15 cellular contexts compared by ENCODE assay signal in genomic region chr9:130786526-130786925, GRCh38. TPM values are rescaled to one million over a fixed set of nuclear protein-coding genes. Genes with fewer than 3 reads are reported as not detected.
DNase-seq lines count a peak whose midpoint lies in the region; ATAC-seq and TF ChIP-seq lines count a peak whose summit lies in the region.
"Had no signal": no experiment of that assay in that cellular context is flagged by ENCODE, and none has a peak within 500 bp of the region (broad histone marks: within the 10 kb centered on the region; RNA-seq: fewer than 3 reads in every experiment).

No MANE protein-coding gene starts in this region.

- DNase-seq in left ventricle myocardium inferior (no peak), heart left ventricle (no peak), brain microvascular endothelial cell (no peak), nephron progenitor cell (no peak), tibial artery (no peak), spleen (no peak)
- DNase-seq: 8988T, DMS79, NCI-H1105 treated with DMSO at 0.1 percent for 48 hours, NCI-H1694 had no signal

- peaks cover 3% of the 10 kb centered on the region for H3K27me3 Mint-ChIP-seq in nephron progenitor cell (ENCODE audit: low read depth, poor library complexity)

- H3K27ac ChIP-seq in left ventricle myocardium inferior (replicated peaks) (peak overlapping the region; percentile 58), heart left ventricle (peak overlapping the region in 2 of 12 donors; percentile 57 to 72), brain microvascular endothelial cell (peak overlapping the region; percentile 9), tibial artery (peak overlapping the region; percentile 70 to 73), spleen (no peak overlapping the region)

- H3K36me3 Mint-ChIP-seq in nephron progenitor cell (ENCODE audit: low read depth): peaks cover 35% of the 10 kb centered on the region

- no peak overlapping the region for H3K4me3 Mint-ChIP-seq in nephron progenitor cell
- H3K4me3 Mint-ChIP-seq: CD14-positive monocyte had no signal

- TF ChIP-seq CTCF in left ventricle myocardium inferior (IDR thresholded peaks at IDR 0.05; ENCODE audit: borderline replicate concordance) (no peak), heart left ventricle (IDR thresholded peaks at IDR 0.05) (no peak), brain microvascular endothelial cell (IDR thresholded peaks at IDR 0.05; ENCODE audit: low read depth, low read length, missing control alignments) (no peak), nephron progenitor cell (IDR thresholded peaks at IDR 0.05) (no peak), tibial artery (IDR thresholded peaks at IDR 0.05) (no peak), spleen (IDR thresholded peaks at IDR 0.05 in 8 of 11, conservative IDR thresholded peaks at IDR 0.05 in 3 of 11) (no peak)

- H3K27me3 ChIP-seq in left ventricle myocardium inferior (ENCODE audit: low read depth) (no peaks in the 10 kb centered on the region), heart left ventricle (no peaks in the 10 kb centered on the region), brain microvascular endothelial cell (replicated peaks) (peaks cover 3% of the 10 kb centered on the region), tibial artery (no peaks in the 10 kb centered on the region), spleen (replicated peaks in 1 of 7) (no peaks in the 10 kb centered on the region)

- no peak overlapping the region for H3K4me3 ChIP-seq in left ventricle myocardium inferior
- H3K4me3 ChIP-seq in heart left ventricle: no peak overlapping the region
- H3K4me3 ChIP-seq in brain microvascular endothelial cell (ENCODE audit: low read depth, low read length): no peak overlapping the region
- H3K4me3 ChIP-seq in tibial artery: no peak overlapping the region
- no peak overlapping the region for H3K4me3 ChIP-seq in spleen
- H3K4me3 ChIP-seq: HAP-1 had no signal

- H3K4me1 ChIP-seq in left ventricle myocardium inferior (peaks cover 60% of the 10 kb centered on the region), heart left ventricle (peaks cover 0 to 58% (median 27%) of the 10 kb centered on the region in 12 donors), tibial artery (peaks cover 5 to 57% (median 35%) of the 10 kb centered on the region in 4 donors), spleen (peaks cover 0 to 17% (median 4%) of the 10 kb centered on the region in 6 donors)
- H3K4me1 ChIP-seq: HAP-1 had no signal

- peak overlapping the region; percentile 2 for H3K27ac Mint-ChIP-seq in nephron progenitor cell

- in situ Hi-C loops in brain microvascular endothelial cell (cut with HindIII; ENCODE audit: low pct_ligation_motif_present, low sequenced_read_pairs): no loop called here

- H3K4me1 Mint-ChIP-seq in nephron progenitor cell: peaks cover 34% of the 10 kb centered on the region

- WGBS in heart left ventricle, 4 donors: 71 to 80% (median 78%) methylated on average over 4 of the region's 4 CpGs
- 69 to 94% (median 77%) methylated on average over 4 of the region's 4 CpGs for WGBS in spleen, 5 donors

- peaks cover 39% of the 10 kb centered on the region for H3K9me3 Mint-ChIP-seq in nephron progenitor cell

- H3K9me3 ChIP-seq in left ventricle myocardium inferior (replicated peaks): peaks cover 15% of the 10 kb centered on the region
- peaks cover 0 to 16% (median 8%) of the 10 kb centered on the region in 12 donors for H3K9me3 ChIP-seq in heart left ventricle
- peaks cover 0 to 9% (median 0%) of the 10 kb centered on the region in 3 donors for H3K9me3 ChIP-seq in tibial artery
- peaks cover 0 to 24% (median 17%) of the 10 kb centered on the region in 8 donors for H3K9me3 ChIP-seq in spleen
- H3K9me3 ChIP-seq: HAP-1 had no signal

- intact Hi-C loops in left ventricle myocardium inferior (cut with micrococcal nuclease) (no loop called here), heart left ventricle (cut with DNase I) (loop anchor here in 4 of 10 donors (5.0 to 10.0 kb wide), 3 partner anchors 36 to 48 kb away; partner anchors contain the start of gene ABL1 (in 2 of the 4)), tibial artery (cut with DNase I; ENCODE audit: low total_unique reads) (no loop called here), spleen (cut with DNase I; ENCODE audit: low total_unique reads) (no loop called here)

- ATAC-seq in heart left ventricle: no peak
- no peak for ATAC-seq in GM21528 (IDR thresholded peaks at IDR 0.05; ENCODE audit: low FRiP score, unreplicated experiment)
- no peak for ATAC-seq in HG02759 (IDR thresholded peaks at IDR 0.05; ENCODE audit: unreplicated experiment)
- ATAC-seq: Panc1 had no signal

- H3K36me3 ChIP-seq in left ventricle myocardium inferior (peaks cover 5% of the 10 kb centered on the region), heart left ventricle (no peaks in the 10 kb centered on the region), brain microvascular endothelial cell (replicated peaks) (no peaks in the 10 kb centered on the region), tibial artery (no peaks in the 10 kb centered on the region), spleen (no peaks in the 10 kb centered on the region)
- H3K36me3 ChIP-seq: HAP-1 had no signal

- TF ChIP-seq POLR2A in heart left ventricle (IDR thresholded peaks at IDR 0.05) (no peak), spleen (IDR thresholded peaks at IDR 0.05) (no peak)

RNA-seq across cellular contexts. Expression of gene ABL1, which starts 48.5 kb away (rescaled TPM):
- total RNA-seq in left ventricle myocardium inferior (30.7 TPM), heart left ventricle (10 to 100 TPM; 27.2 to 49.8 (median 34.1) TPM), spleen (10 to 100 TPM; 36.2 to 76.7 (median 55.5) TPM)
- polyA plus RNA-seq in heart left ventricle (10 to 100 TPM; 13.2 to 29.7 TPM), spleen (10 to 100 TPM in 2 of 3 donors, 1 to 10 TPM in 1; 9.7 to 17.0 (median 11.5) TPM)

Comparison
In these comparisons a context has a peak if more than half of its experiments do, and no peak if none do; other contexts are left out.
1. H3K27ac ChIP-seq: peak in left ventricle myocardium inferior (single experiment), brain microvascular endothelial cell (single experiment) and tibial artery (2 of 2); none in spleen (0 of 8).